ENCODE assay signal across 11 cellular contexts in the genomic region with DNA sequence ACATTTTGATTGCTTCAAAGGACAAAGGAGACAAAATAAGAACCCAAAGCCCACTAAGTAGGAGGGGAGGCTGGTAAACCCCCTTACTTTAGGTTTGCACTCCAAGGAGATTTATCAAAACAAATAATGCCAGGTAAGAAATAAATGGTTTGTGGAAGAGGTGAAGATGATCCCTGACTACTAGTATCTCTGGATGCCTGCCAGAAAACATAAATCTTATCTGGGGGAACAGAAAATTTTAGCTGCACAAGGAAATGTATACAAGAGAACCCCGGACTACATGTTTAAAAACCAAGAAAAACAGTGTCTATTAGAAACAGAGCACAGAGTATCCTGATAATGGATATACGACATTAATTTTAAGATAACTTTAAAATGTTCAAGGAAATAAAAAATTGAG.
"Had no signal": no experiment of that assay in that cellular context is flagged by ENCODE, and none has a peak within 500 bp of the region (broad histone marks: within the 10 kb centered on the region; RNA-seq: fewer than 3 reads in every experiment).

No MANE protein-coding gene starts in this region.

- H3K4me2 ChIP-seq: GM23338 had no signal

- H3K27ac Mint-ChIP-seq: GM23338, H9, HFFc6 had no signal

- H3K9me3 ChIP-seq: HAP-1 had no signal

- H3K36me3 ChIP-seq: HAP-1 had no signal

- H3K4me1 ChIP-seq: HAP-1 had no signal

- H2AFZ ChIP-seq: GM23248, GM23338 had no signal

- H3K9ac ChIP-seq: GM23248 had no signal

- DNase-seq: GM23248, GOT3, H7, H9, HCEC 1CT, HFFc6 had no signal

- ATAC-seq: GM23338, HCT116 had no signal

- H3K4me3 ChIP-seq: GM23248, GM23338, HAP-1 had no signal

- H3K4me1 Mint-ChIP-seq: GM23338, H9 had no signal

- H3K4me3 Mint-ChIP-seq: GM23338, H9, HFFc6 had no signal

- FAIRE-seq: H1, H54 had no signal

- H3K27ac ChIP-seq: GM23248 had no signal
